In genomic region chr17:58532555-58532951, GRCh38 we compare ENCODE assay signal across 12 cellular contexts. TPM values are rescaled to one million over a fixed set of nuclear protein-coding genes. Genes with fewer than 3 reads are reported as not detected.
DNase-seq lines count a peak whose midpoint lies in the region; ATAC-seq and TF ChIP-seq lines count a peak whose summit lies in the region.
"Had no signal": no experiment of that assay in that cellular context is flagged by ENCODE, and none has a peak within 500 bp of the region (broad histone marks: within the 10 kb centered on the region; RNA-seq: fewer than 3 reads in every experiment).

No MANE protein-coding gene starts in this region.

- H3K36me3 Mint-ChIP-seq in activated CD4-positive, alpha-beta T cell treated with anti-CD3 and anti-CD28 coated beads, Interleukin-2, amount 10 ng/mL, durations not matched to agents 24 days and 14 days (ENCODE audit: low read depth): no peaks in the 10 kb centered on the region

- H3K4me1 Mint-ChIP-seq in activated CD4-positive, alpha-beta T cell treated with anti-CD3 and anti-CD28 coated beads, Interleukin-2, amount 10 ng/mL, durations not matched to agents 24 days and 14 days: peaks cover 6% of the 10 kb centered on the region

- H3K4me1 ChIP-seq in ascending aorta: peaks cover 4 to 12% of the 10 kb centered on the region in 2 donors
- peaks cover 19% of the 10 kb centered on the region for H3K4me1 ChIP-seq in stomach smooth muscle (ENCODE audit: control insufficient read depth, insufficient read depth, low read length)

- TF ChIP-seq CTCF in ascending aorta (IDR thresholded peaks at IDR 0.05): no peak

- no peak for ATAC-seq in HG02852 (IDR thresholded peaks at IDR 0.05; ENCODE audit: unreplicated experiment)
- ATAC-seq in GM21360 (IDR thresholded peaks at IDR 0.05; ENCODE audit: unreplicated experiment): no peak

- H3K27me3 Mint-ChIP-seq in activated CD4-positive, alpha-beta T cell treated with anti-CD3 and anti-CD28 coated beads, Interleukin-2, amount 10 ng/mL, durations not matched to agents 24 days and 14 days: peaks cover 44% of the 10 kb centered on the region

- H3K27ac ChIP-seq in ascending aorta (peak overlapping the region; percentile 66 to 78), layer of hippocampus (ENCODE audit: low read depth, low read length) (peak overlapping the region; percentile 98), stomach smooth muscle (ENCODE audit: low read length) (no peak overlapping the region)

- H3K36me3 ChIP-seq in ascending aorta (no peaks in the 10 kb centered on the region), stomach smooth muscle (ENCODE audit: control insufficient read depth in 2 of 2, insufficient read depth in 2 of 2, low read length in 2 of 2) (no peaks in the 10 kb centered on the region)
- H3K36me3 ChIP-seq: transverse colon had no signal

- H3K27ac Mint-ChIP-seq in activated CD4-positive, alpha-beta T cell treated with anti-CD3 and anti-CD28 coated beads, Interleukin-2, amount 10 ng/mL, durations not matched to agents 24 days and 14 days: no peak overlapping the region

- DNase-seq in activated CD4-positive, alpha-beta T cell treated with anti-CD3 and anti-CD28 coated beads, Interleukin-2, amount 10 ng/mL, durations not matched to agents 24 days and 14 days: no peak
- DNase-seq in activated CD4-positive, alpha-beta T cell treated with anti-CD3 and anti-CD28 coated beads, Interleukin-2, amount 50 U/mL, for 4 hours: no peak
- DNase-seq in ascending aorta (ENCODE audit: low spot score in 2 of 2) (no peak), ureter (ENCODE audit: low spot score) (no peak)
- DNase-seq: SHP77 had no signal

- H3K27me3 ChIP-seq in ascending aorta: no peaks in the 10 kb centered on the region
- no peaks in the 10 kb centered on the region for H3K27me3 ChIP-seq in layer of hippocampus (ENCODE audit: control insufficient read depth, insufficient read depth, low read length)
- no peaks in the 10 kb centered on the region for H3K27me3 ChIP-seq in stomach smooth muscle (ENCODE audit: control insufficient read depth in 1 of 2, insufficient read depth in 2 of 2, low read length in 2 of 2)

- H3K4me3 ChIP-seq in ascending aorta: peak overlapping the region; percentile 64
- H3K4me3 ChIP-seq in stomach smooth muscle (ENCODE audit: low read length in 2 of 2): peak overlapping the region; percentile 78 to 79

- intact Hi-C loops in activated CD4-positive, alpha-beta T cell treated with anti-CD3 and anti-CD28 coated beads, Interleukin-2, amount 10 ng/mL, durations not matched to agents 24 days and 14 days (cut with micrococcal nuclease): no loop called here
- intact Hi-C loops in ascending aorta (cut with DNase I): loop anchor here (5.0 kb wide), 1 partner anchor 100 kb away; no protein-coding TSS in a partner anchor

- H3K9ac ChIP-seq in stomach smooth muscle (ENCODE audit: low read length in 2 of 2): peak overlapping the region; percentile 74 to 77

- H3K4me3 Mint-ChIP-seq in activated CD4-positive, alpha-beta T cell treated with anti-CD3 and anti-CD28 coated beads, Interleukin-2, amount 10 ng/mL, durations not matched to agents 24 days and 14 days: peak overlapping the region; percentile 18

- no peaks in the 10 kb centered on the region for H3K9me3 Mint-ChIP-seq in activated CD4-positive, alpha-beta T cell treated with anti-CD3 and anti-CD28 coated beads, Interleukin-2, amount 10 ng/mL, durations not matched to agents 24 days and 14 days

- H3K9me3 ChIP-seq in ascending aorta (no peaks in the 10 kb centered on the region), stomach smooth muscle (ENCODE audit: control insufficient read depth in 2 of 2, low read length in 2 of 2) (no peaks in the 10 kb centered on the region)
- H3K9me3 ChIP-seq: transverse colon had no signal

RNA-seq across cellular contexts. Expression of gene MTMR4, which starts 18.1 kb away (rescaled TPM):
- 84.2 and 89.0 TPM in 2 replicates for total RNA-seq in activated CD4-positive, alpha-beta T cell treated with anti-CD3 and anti-CD28 coated beads, Interleukin-2, amount 10 ng/mL, durations not matched to agents 24 days and 14 days
- 24.6 TPM for total RNA-seq in ascending aorta
- total RNA-seq in ureter: 76.4 TPM

RNA-seq across cellular contexts. Expression of gene HSF5, which starts 44.3 kb away (rescaled TPM):
- 0.80 and 0.91 TPM in 2 replicates for total RNA-seq in activated CD4-positive, alpha-beta T cell treated with anti-CD3 and anti-CD28 coated beads, Interleukin-2, amount 10 ng/mL, durations not matched to agents 24 days and 14 days
- total RNA-seq in ascending aorta (not detected), ureter (0.18 TPM)
- total RNA-seq: A172, M059J had no signal
